ENCODE assay signal across 19 cellular contexts in the genomic region with DNA sequence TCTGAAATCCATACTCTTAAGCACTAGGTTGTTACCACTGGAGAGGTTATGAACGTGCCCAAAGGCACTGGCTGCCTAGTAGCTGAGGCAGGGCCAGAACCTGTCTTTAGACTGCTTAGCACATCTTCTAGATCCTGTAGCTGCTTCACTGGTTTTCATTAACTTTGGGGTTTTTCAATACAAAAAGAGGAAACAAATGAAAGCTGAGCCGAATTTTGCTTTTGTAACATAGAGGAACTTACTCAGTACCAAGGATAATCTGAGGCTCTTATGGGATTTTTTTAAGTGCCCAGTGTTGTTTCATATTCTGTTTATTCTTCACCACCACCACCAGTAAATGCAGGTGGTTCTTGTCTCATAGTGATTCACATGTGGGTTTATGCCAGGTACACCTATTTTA.
A peak's percentile ranks its signal among the peaks of the same experiment; 100 is the strongest.
DNase-seq lines count a peak whose midpoint lies in the region; ATAC-seq, FAIRE-seq and TF ChIP-seq lines count a peak whose summit lies in the region.
"Had no signal": no experiment of that assay in that cellular context is flagged by ENCODE, and none has a peak within 500 bp of the region (broad histone marks: within the 10 kb centered on the region; RNA-seq: fewer than 3 reads in every experiment).

No MANE protein-coding gene starts in this region.

- DNase-seq in GM12892 (ENCODE audit: insufficient read length), result no peak
- DNase-seq in NOMO-1 (lab: John Stamatoyannopoulos, UW; ENCODE audit: unreplicated experiment in 2 of 2), result peak; percentile 65 to 80
- no peak for DNase-seq in NK-92 (lab: John Stamatoyannopoulos, UW; ENCODE audit: unreplicated experiment)
- DNase-seq in GM03348 (ENCODE audit: low spot score), result no peak
- DNase-seq in NCI-H187 treated with DMSO at 0.1 percent for 48 hours (lab: John Stamatoyannopoulos, UW), result no peak
- DNase-seq: activated CD4-positive, alpha-beta T cell treated with anti-CD3 and anti-CD28 coated beads for 48 hours; activated CD8-positive, alpha-beta memory T cell treated with anti-CD3 and anti-CD28 coated beads, Interleukin-2, amount 50 U/mL, for 4 hours; activated gamma-delta T cell; aorta; BE2C; cerebellar nuclear complex; effector memory CD8-positive, alpha-beta T cell; islet precursor cell; NCI-H2081; stimulated activated CD4-positive, alpha-beta T cell treated with anti-CD3 and anti-CD28 coated beads, Interleukin-2, amount 100 ng/mL, for 48 hours; T-helper 9 cell had no signal

- H3K4me1 Mint-ChIP-seq in stimulated activated memory B cell treated with anti-CD40 and anti-IgM and Interleukin-4, amounts not matched to agents 10 μg/mL and 1 μg/mL and 100 μg/mL, for 72 hours, result peaks cover 39% of the 10 kb centered on the region

- peak overlapping the region; percentile 67 for H3K27ac Mint-ChIP-seq in stimulated activated memory B cell treated with anti-CD40 and anti-IgM and Interleukin-4, amounts not matched to agents 10 μg/mL and 1 μg/mL and 100 μg/mL, for 72 hours
- H3K27ac Mint-ChIP-seq: progenitor cell of endocrine pancreas had no signal

- H3K36me3 Mint-ChIP-seq in stimulated activated memory B cell treated with anti-CD40 and anti-IgM and Interleukin-4, amounts not matched to agents 10 μg/mL and 1 μg/mL and 100 μg/mL, for 72 hours, result no peaks in the 10 kb centered on the region

- no peaks in the 10 kb centered on the region for H3K9me3 Mint-ChIP-seq in stimulated activated memory B cell treated with anti-CD40 and anti-IgM and Interleukin-4, amounts not matched to agents 10 μg/mL and 1 μg/mL and 100 μg/mL, for 72 hours
- H3K9me3 Mint-ChIP-seq: effector memory CD8-positive, alpha-beta T cell had no signal

- peak; percentile 44 for ATAC-seq in esophagus mucosa
- peak; percentile 48 for ATAC-seq in stimulated activated memory B cell treated with anti-CD40 and anti-IgM and Interleukin-4, amounts not matched to agents 10 μg/mL and 1 μg/mL and 100 μg/mL, for 72 hours
- ATAC-seq: effector memory CD8-positive, alpha-beta T cell had no signal

- no peaks in the 10 kb centered on the region for H3K27me3 Mint-ChIP-seq in stimulated activated memory B cell treated with anti-CD40 and anti-IgM and Interleukin-4, amounts not matched to agents 10 μg/mL and 1 μg/mL and 100 μg/mL, for 72 hours
- H3K27me3 Mint-ChIP-seq: effector memory CD8-positive, alpha-beta T cell; progenitor cell of endocrine pancreas had no signal

- no peak overlapping the region for H3K4me3 Mint-ChIP-seq in stimulated activated memory B cell treated with anti-CD40 and anti-IgM and Interleukin-4, amounts not matched to agents 10 μg/mL and 1 μg/mL and 100 μg/mL, for 72 hours
- H3K4me3 Mint-ChIP-seq: effector memory CD8-positive, alpha-beta T cell had no signal

- FAIRE-seq in GM12892 (lab: Jason Lieb, UNC), result peak; percentile 53

- TF ChIP-seq POLR2A in GM12892 (IDR thresholded peaks at IDR 0.05; ENCODE audit: low read depth, low read length), result no peak

Comparison
In these comparisons a context has a peak if more than half of its experiments do, and no peak if none do; other contexts are left out.
1. DNase-seq: peak in NOMO-1 (2 of 2); none in GM12892 (single experiment), NK-92 (single experiment), GM03348 (single experiment) and NCI-H187 treated with DMSO at 0.1 percent for 48 hours (single experiment).